In genomic region chr4:3532714-3533336, GRCh38 we compare ENCODE assay signal across 2 cellular contexts.
TF ChIP-seq lines count a peak whose summit lies in the region.

No MANE protein-coding gene starts in this region.

TF ChIP-seq in SK-N-SH, 30 proteins besides CTCF, POLR2A, EP300 and RAD21 (continued from another document):
- TF ChIP-seq MEF2A (IDR thresholded peaks at IDR 0.05; ENCODE audit: borderline replicate concordance, low read depth) (no peak), USF1 (IDR thresholded peaks at IDR 0.05; ENCODE audit: borderline replicate concordance, low read depth) (no peak), JUND (IDR thresholded peaks at IDR 0.05) (no peak), RXRA (IDR thresholded peaks at IDR 0.05; ENCODE audit: borderline replicate concordance, low read depth) (no peak), MXI1 (IDR thresholded peaks at IDR 0.05; ENCODE audit: low read depth, low read length) (no peak), RCOR1 (IDR thresholded peaks at IDR 0.05; ENCODE audit: low read length) (no peak), YY1 (IDR thresholded peaks at IDR 0.05; ENCODE audit: low read depth) (no peak), ELF1 (IDR thresholded peaks at IDR 0.05) (no peak), FOSL2 (IDR thresholded peaks at IDR 0.05; ENCODE audit: borderline replicate concordance, low read depth) (no peak), MAX (IDR thresholded peaks at IDR 0.05; ENCODE audit: low read depth) (no peak)
- TF ChIP-seq, protein P1, sequence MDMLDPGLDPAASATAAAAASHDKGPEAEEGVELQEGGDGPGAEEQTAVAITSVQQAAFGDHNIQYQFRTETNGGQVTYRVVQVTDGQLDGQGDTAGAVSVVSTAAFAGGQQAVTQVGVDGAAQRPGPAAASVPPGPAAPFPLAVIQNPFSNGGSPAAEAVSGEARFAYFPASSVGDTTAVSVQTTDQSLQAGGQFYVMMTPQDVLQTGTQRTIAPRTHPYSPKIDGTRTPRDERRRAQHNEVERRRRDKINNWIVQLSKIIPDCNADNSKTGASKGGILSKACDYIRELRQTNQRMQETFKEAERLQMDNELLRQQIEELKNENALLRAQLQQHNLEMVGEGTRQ (IDR thresholded peaks at IDR 0.05; ENCODE audit: borderline replicate concordance, low read depth, low read length): no peak
- TF ChIP-seq, protein P2, sequence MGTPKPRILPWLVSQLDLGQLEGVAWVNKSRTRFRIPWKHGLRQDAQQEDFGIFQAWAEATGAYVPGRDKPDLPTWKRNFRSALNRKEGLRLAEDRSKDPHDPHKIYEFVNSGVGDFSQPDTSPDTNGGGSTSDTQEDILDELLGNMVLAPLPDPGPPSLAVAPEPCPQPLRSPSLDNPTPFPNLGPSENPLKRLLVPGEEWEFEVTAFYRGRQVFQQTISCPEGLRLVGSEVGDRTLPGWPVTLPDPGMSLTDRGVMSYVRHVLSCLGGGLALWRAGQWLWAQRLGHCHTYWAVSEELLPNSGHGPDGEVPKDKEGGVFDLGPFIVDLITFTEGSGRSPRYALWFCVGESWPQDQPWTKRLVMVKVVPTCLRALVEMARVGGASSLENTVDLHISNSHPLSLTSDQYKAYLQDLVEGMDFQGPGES (IDR thresholded peaks at IDR 0.05; ENCODE audit: low read depth, low read length): no peak

TF ChIP-seq in SK-N-SH treated with all-trans-retinoic acid at 6 μM for 48 hours, 23 proteins besides CTCF, POLR2A, EP300 and RAD21 (continued from another document):
- TF ChIP-seq, protein P3, sequence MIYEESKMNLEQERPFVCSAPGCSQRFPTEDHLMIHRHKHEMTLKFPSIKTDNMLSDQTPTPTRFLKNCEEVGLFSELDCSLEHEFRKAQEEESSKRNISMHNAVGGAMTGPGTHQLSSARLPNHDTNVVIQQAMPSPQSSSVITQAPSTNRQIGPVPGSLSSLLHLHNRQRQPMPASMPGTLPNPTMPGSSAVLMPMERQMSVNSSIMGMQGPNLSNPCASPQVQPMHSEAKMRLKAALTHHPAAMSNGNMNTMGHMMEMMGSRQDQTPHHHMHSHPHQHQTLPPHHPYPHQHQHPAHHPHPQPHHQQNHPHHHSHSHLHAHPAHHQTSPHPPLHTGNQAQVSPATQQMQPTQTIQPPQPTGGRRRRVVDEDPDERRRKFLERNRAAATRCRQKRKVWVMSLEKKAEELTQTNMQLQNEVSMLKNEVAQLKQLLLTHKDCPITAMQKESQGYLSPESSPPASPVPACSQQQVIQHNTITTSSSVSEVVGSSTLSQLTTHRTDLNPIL (CRISPR knock-in tag; IDR thresholded peaks at IDR 0.05; ENCODE audit: low read depth): no peak
- TF ChIP-seq PPARA (CRISPR knock-in tag; IDR thresholded peaks at IDR 0.05; ENCODE audit: borderline replicate concordance) (no peak), BACH2 (CRISPR knock-in tag; IDR thresholded peaks at IDR 0.05; ENCODE audit: borderline replicate concordance) (no peak), TCF4 (CRISPR knock-in tag; IDR thresholded peaks at IDR 0.05; ENCODE audit: borderline replicate concordance) (no peak), ESRRG (CRISPR knock-in tag; IDR thresholded peaks at IDR 0.05) (no peak), ZNF8 (CRISPR knock-in tag; IDR thresholded peaks at IDR 0.05) (no peak)
